ENCODE assay signal across 23 cellular contexts in the genomic region with DNA sequence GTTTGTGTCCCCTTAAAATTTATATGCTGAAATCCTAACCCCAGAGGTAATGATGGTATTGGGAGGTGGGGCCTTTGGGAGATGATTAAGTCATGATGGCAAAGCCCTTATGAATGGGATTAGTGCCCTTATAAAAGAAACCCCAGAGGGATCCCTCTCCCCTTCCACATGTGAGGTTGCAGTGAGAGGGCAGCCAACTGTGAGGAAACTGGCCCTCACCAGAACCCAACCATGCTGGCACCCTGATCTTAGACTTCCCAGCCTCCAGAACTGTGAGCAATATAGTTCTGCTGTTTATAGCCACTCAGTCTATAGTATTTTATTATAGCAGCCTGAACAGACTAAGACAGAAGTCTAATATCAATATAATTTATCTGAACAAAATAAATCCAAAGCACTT.
"Had no signal": no experiment of that assay in that cellular context is flagged by ENCODE, and none has a peak within 500 bp of the region (broad histone marks: within the 10 kb centered on the region; RNA-seq: fewer than 3 reads in every experiment).

No MANE protein-coding gene starts in this region.

- H3K4me3 ChIP-seq: coronary artery, gastrocnemius medialis, lung, mucosa of descending colon, ovary, psoas muscle, sigmoid colon, skin epidermis, spleen, testis, tibial artery, upper lobe of right lung, uterus had no signal

- H3K27me3 ChIP-seq: gastrocnemius medialis, ovary, sigmoid colon, testis, tibial artery, upper lobe of right lung, uterus had no signal

- H3K36me3 ChIP-seq: gastrocnemius medialis, ovary, sigmoid colon, spleen, tibial artery, upper lobe of right lung, uterus had no signal

- H3K9me3 ChIP-seq: gastrocnemius medialis, mucosa of descending colon, ovary, psoas muscle, sigmoid colon, spleen, testis, tibial artery, upper lobe of right lung, uterus had no signal

- H3K4me1 ChIP-seq: uterus had no signal

- DNase-seq: dermis blood vessel endothelial cell; effector CD4-positive, alpha-beta T cell; foreskin fibroblast; gastrocnemius medialis; head of caudate nucleus; mucosa of descending colon; naive thymus-derived CD4-positive, alpha-beta T cell; ovary; posterior cingulate gyrus; psoas muscle; right cardiac atrium; sigmoid colon; spleen; stimulated activated CD4-positive, alpha-beta T cell treated with anti-CD3 and anti-CD28 coated beads, Interleukin-4, amount 100 ng/mL, for 4 hours; stimulated activated naive CD8-positive, alpha-beta T cell treated with anti-CD3 and anti-CD28 coated beads, Interleukin-15, Interleukin-2, amounts not matched to agents 100 U/mL and 50 U/mL, for 24 hours; testis; tibial artery; upper lobe of right lung; uterus had no signal

- H3K27ac ChIP-seq: coronary artery, gastrocnemius medialis, ovary, psoas muscle, sigmoid colon, skin epidermis, spleen, testis, tibial artery, upper lobe of right lung, uterus had no signal

- ATAC-seq: gastrocnemius medialis; mucosa of descending colon; naive thymus-derived CD4-positive, alpha-beta T cell; psoas muscle; stimulated activated memory B cell treated with anti-CD40 and anti-IgM and Interleukin-4, amounts not matched to agents 10 μg/mL and 1 μg/mL and 100 μg/mL, for 72 hours; stimulated activated naive CD8-positive, alpha-beta T cell treated with anti-CD3 and anti-CD28 coated beads, Interleukin-15, Interleukin-2, amounts not matched to agents 100 U/mL and 50 U/mL, for 24 hours; upper lobe of right lung had no signal
